ENCODE assay signal across 20 cellular contexts in genomic region chr12:64532734-64533351, GRCh38.
DNase-seq lines count a peak whose midpoint lies in the region; ATAC-seq and TF ChIP-seq lines count a peak whose summit lies in the region.
"Had no signal": no experiment of that assay in that cellular context is flagged by ENCODE, and none has a peak within 500 bp of the region (broad histone marks: within the 10 kb centered on the region; RNA-seq: fewer than 3 reads in every experiment).

No MANE protein-coding gene starts in this region.

- POLR2A ChIA-PET in HEK293 (lab: Yijun Ruan, JAX) = no interaction called here

- H4K8ac ChIP-seq in neuronal stem cell (ENCODE audit: low read depth, low read length) = no peak overlapping the region

- H3K79me2 ChIP-seq in OCI-LY3 (ENCODE audit: low read length) = no peaks in the 10 kb centered on the region

- no peak overlapping the region for H2BK120ac ChIP-seq in neuronal stem cell (ENCODE audit: low read depth, low read length)

- no CpG with 5 or more reads among the region's 11 CpGs for WGBS in neuronal stem cell (ENCODE audit: extremely low coverage in 2 of 2, insufficient read length in 2 of 2, insufficient replicate concordance in 1 of 2), 2 donors

- H3K4me3 ChIP-seq in HEK293 (ENCODE audit: low read depth, low read length) = no peak overlapping the region
- peak overlapping the region; percentile 57 for H3K4me3 ChIP-seq in OCI-LY3 (ENCODE audit: low read length)
- no peak overlapping the region for H3K4me3 ChIP-seq in neuronal stem cell (ENCODE audit: low read length in 2 of 2)
- H3K4me3 ChIP-seq: PC-9 had no signal

- H3K27me3 ChIP-seq in OCI-LY3 (ENCODE audit: low read depth, low read length) (peaks cover 9% of the 10 kb centered on the region; the same call in 1 of the 2 replicates), neuronal stem cell (ENCODE audit: control insufficient read depth in 3 of 3, insufficient read depth in 3 of 3, low read depth in 1 of 3, low read length in 3 of 3) (peaks cover 0 to 5% (median 2%) of the 10 kb centered on the region in 3 experiments)

- H3K27me3 Mint-ChIP-seq in glutamatergic neuron (ENCODE audit: unreplicated experiment) = peaks cover 3% of the 10 kb centered on the region

- H3K23ac ChIP-seq in neuronal stem cell (ENCODE audit: low read depth, low read length, poor library complexity) = no peak overlapping the region

- TF ChIP-seq CTCF in HEK293 (tag by site-specific recombination; IDR thresholded peaks at IDR 0.05) (no peak), OCI-LY3 (IDR thresholded peaks at IDR 0.05; ENCODE audit: low read depth, low read length) (no peak), glutamatergic neuron (IDR thresholded peaks at IDR 0.05; ENCODE audit: partially characterized antibody, unreplicated experiment) (no peak)

- peaks cover 5% of the 10 kb centered on the region for H3K4me1 Mint-ChIP-seq in glutamatergic neuron (ENCODE audit: low read depth, unreplicated experiment)

- DNase-seq in glutamatergic neuron (peak; percentile 46), neuronal stem cell (ENCODE audit: low spot score) (no peak), NCI-H2196 (lab: John Stamatoyannopoulos, UW; ENCODE audit: unreplicated experiment) (no peak), retina (no peak)
- no peak for DNase-seq in stimulated activated CD4-positive, alpha-beta T cell treated with anti-CD3 and anti-CD28 coated beads, Interleukin-1b, Interleukin-23, amount 100 ng/mL, for 48 hours
- DNase-seq in stimulated activated naive CD8-positive, alpha-beta T cell treated with anti-CD3 and anti-CD28 coated beads, Interleukin-15, Interleukin-2, amounts not matched to agents 100 U/mL and 50 U/mL, for 24 hours = no peak
- DNase-seq: C1 segment of cervical spinal cord, DMS79 treated with DMSO at 0.1 percent for 48 hours, IMR-90, Karpas-422, NCI-H1092 treated with DMSO at 0.1 percent for 48 hours, NCI-H1694, NCI-H2081 treated with DMSO at 0.1 percent for 48 hours, NCI-H510A, NCI-H748 treated with DMSO at 0.1 percent for 48 hours, PC-9 had no signal

- H3K4me2 ChIP-seq in OCI-LY3 (ENCODE audit: low read length) = peak overlapping the region; percentile 71
- no peak overlapping the region for H3K4me2 ChIP-seq in neuronal stem cell (ENCODE audit: insufficient read depth, low read length, poor library complexity, severe bottlenecking)
- H3K4me2 ChIP-seq: PC-9 had no signal

- H2BK12ac ChIP-seq in neuronal stem cell (ENCODE audit: low read length) = no peak overlapping the region

- H3K27ac ChIP-seq in HEK293 (ENCODE audit: extremely low read depth, low read depth, low read length) (no peak overlapping the region), OCI-LY3 (ENCODE audit: low read length) (no peak overlapping the region), neuronal stem cell (replicated peaks; ENCODE audit: low read length) (no peak overlapping the region)
- H3K27ac ChIP-seq: HL-60, PC-9, RWPE1 had no signal

- H3K79me1 ChIP-seq in neuronal stem cell (ENCODE audit: low read depth, low read length) = no peaks in the 10 kb centered on the region

- no peak overlapping the region for H4K91ac ChIP-seq in neuronal stem cell (ENCODE audit: low read depth, low read length, poor library complexity)

- ATAC-seq in stimulated activated naive CD8-positive, alpha-beta T cell treated with anti-CD3 and anti-CD28 coated beads, Interleukin-15, Interleukin-2, amounts not matched to agents 100 U/mL and 50 U/mL, for 24 hours = no peak

- no peaks in the 10 kb centered on the region for H3K4me1 ChIP-seq in HEK293 (ENCODE audit: control insufficient read depth, insufficient read depth, low read length)
- H3K4me1 ChIP-seq in OCI-LY3 (ENCODE audit: low read length) = peaks cover 9% of the 10 kb centered on the region
- peaks cover 6 to 7% of the 10 kb centered on the region in 2 donors for H3K4me1 ChIP-seq in neuronal stem cell (ENCODE audit: control insufficient read depth in 2 of 2, insufficient read depth in 1 of 2, low read depth in 1 of 2, low read length in 2 of 2)

- H4K20me1 ChIP-seq in OCI-LY3 (ENCODE audit: insufficient read depth, low read length) = no peaks in the 10 kb centered on the region

- CTCF ChIA-PET in HEK293 (lab: Yijun Ruan, JAX) = interaction anchor here (0.5 to 3.1 kb wide), 4 partner anchors 16 to 164 kb away, joined by 3 to 10 read pairs (median 5); no protein-coding TSS in a partner anchor

- peak overlapping the region; percentile 8 for H2AK5ac ChIP-seq in neuronal stem cell (ENCODE audit: low read depth, low read length)

- H2AFZ ChIP-seq in OCI-LY3 (ENCODE audit: low read depth, low read length) (peak overlapping the region; percentile 37; the same call in 1 of the 2 replicates), neuronal stem cell (ENCODE audit: low read length) (peak overlapping the region; percentile 77)
- H2AFZ ChIP-seq: PC-9 had no signal

- H2BK15ac ChIP-seq in neuronal stem cell (ENCODE audit: low read length) = peak overlapping the region; percentile 94

- H3K36me3 ChIP-seq in HEK293 (ENCODE audit: control insufficient read depth in 2 of 2, insufficient read depth in 1 of 2, low read length in 2 of 2) (no peaks in the 10 kb centered on the region), OCI-LY3 (replicated peaks; ENCODE audit: low read depth, low read length) (no peaks in the 10 kb centered on the region), neuronal stem cell (replicated peaks in 1 of 2; ENCODE audit: control insufficient read depth in 2 of 2, insufficient read depth in 2 of 2, low read length in 2 of 2) (no peaks in the 10 kb centered on the region)

- H3K4ac ChIP-seq in neuronal stem cell (ENCODE audit: low read length) = no peak overlapping the region

- no peaks in the 10 kb centered on the region for H3K9me3 Mint-ChIP-seq in glutamatergic neuron (ENCODE audit: unreplicated experiment)

- H3K9ac ChIP-seq in OCI-LY3 (ENCODE audit: low read length) (no peak overlapping the region), neuronal stem cell (ENCODE audit: low read depth, low read length, poor library complexity) (no peak overlapping the region)

- H3K9me3 ChIP-seq in HEK293 (ENCODE audit: control insufficient read depth, insufficient read depth, low read depth, low read length) (no peaks in the 10 kb centered on the region), OCI-LY3 (ENCODE audit: insufficient read depth, low read length) (no peaks in the 10 kb centered on the region), neuronal stem cell (replicated peaks in 1 of 2; ENCODE audit: control insufficient read depth in 2 of 2, insufficient read depth in 1 of 2, low read depth in 1 of 2, low read length in 2 of 2) (no peaks in the 10 kb centered on the region)

- no peak overlapping the region for H2BK5ac ChIP-seq in neuronal stem cell (ENCODE audit: low read length)

- H3K36me3 Mint-ChIP-seq in glutamatergic neuron (ENCODE audit: unreplicated experiment) = no peaks in the 10 kb centered on the region

- H3K18ac ChIP-seq in neuronal stem cell (ENCODE audit: low read length) = peak overlapping the region; percentile 59

- no peak overlapping the region for H3K27ac Mint-ChIP-seq in glutamatergic neuron (ENCODE audit: unreplicated experiment)

- no peak overlapping the region for H3K4me3 Mint-ChIP-seq in glutamatergic neuron (ENCODE audit: unreplicated experiment)

- no peak overlapping the region for H3K14ac ChIP-seq in neuronal stem cell (ENCODE audit: low read length)

TF ChIP-seq in HEK293, 187 proteins besides CTCF, POLR2A, EP300 and RAD21:
- TF ChIP-seq PBX3 (CRISPR knock-in tag; IDR thresholded peaks at IDR 0.05) (no peak), ZNF768 (tag by site-specific recombination; IDR thresholded peaks at IDR 0.05) (0 out of 2 replicates have a peak, but pooled peaks have one; percentile 17), ZNF341 (tag by site-specific recombination; IDR thresholded peaks at IDR 0.05; ENCODE audit: low read depth) (no peak)
TF ChIP-seq in HEK293: peak in this region for 1.
